ENCODE assay signal across 20 cellular contexts in genomic region chr1:153688283-153688682, GRCh38. TPM values are rescaled to one million over a fixed set of nuclear protein-coding genes. Genes with fewer than 3 reads are reported as not detected.
"Had no signal": no experiment of that assay in that cellular context is flagged by ENCODE, and none has a peak within 500 bp of the region (broad histone marks: within the 10 kb centered on the region; RNA-seq: fewer than 3 reads in every experiment).

No MANE protein-coding gene starts in this region.

- H3K36me3 Mint-ChIP-seq: activated naive CD8-positive, alpha-beta T cell; T-cell had no signal

- H3K27ac Mint-ChIP-seq: activated naive CD8-positive, alpha-beta T cell; activated T-cell treated with anti-CD3 and anti-CD28 coated beads, Interleukin-2, amount 50 U/mL, for 72 hours; T-cell had no signal

- H3K9me3 Mint-ChIP-seq: activated T-cell treated with anti-CD3 and anti-CD28 coated beads, Interleukin-2, amount 50 U/mL, for 72 hours; T-cell had no signal

- H3K9me3 ChIP-seq: prostate gland, right atrium auricular region, tibial nerve, uterus had no signal

- ATAC-seq: activated T-cell treated with anti-CD3 and anti-CD28 coated beads, Interleukin-2, amount 50 U/mL, for 72 hours; foreskin keratinocyte; stimulated activated naive CD8-positive, alpha-beta T cell treated with anti-CD3 and anti-CD28 coated beads, Interleukin-15, Interleukin-2, amounts not matched to agents 100 U/mL and 50 U/mL, for 24 hours; T-cell had no signal

- H3K27me3 ChIP-seq: cardiac muscle cell, right atrium auricular region, tibial nerve, uterus had no signal

- H3K36me3 ChIP-seq: cardiac muscle cell, prostate gland, uterus had no signal

- DNase-seq: activated CD4-positive, alpha-beta T cell treated with anti-CD3 and anti-CD28 coated beads, Interleukin-2, amount 50 U/mL, for 1 hour; activated CD8-positive, alpha-beta memory T cell treated with anti-CD3 and anti-CD28 coated beads for 24 hours; activated gamma-delta T cell; activated T-cell treated with anti-CD3 and anti-CD28 coated beads, Interleukin-2, amount 50 U/mL, for 72 hours; dorsolateral prefrontal cortex; foreskin keratinocyte; glutamatergic neuron; hypothalamus; islet precursor cell; stimulated activated CD4-positive, alpha-beta T cell treated with anti-CD3 and anti-CD28 coated beads, Interleukin-2, amount 100 ng/mL, for 24 hours; stimulated activated naive CD8-positive, alpha-beta T cell treated with anti-CD3 and anti-CD28 coated beads, Interleukin-15, Interleukin-2, amounts not matched to agents 100 U/mL and 50 U/mL, for 24 hours; T-cell; T-helper 9 cell; uterus had no signal

- H3K4me3 ChIP-seq: cardiac muscle cell, dorsolateral prefrontal cortex, prostate gland, right atrium auricular region, tibial nerve, uterus had no signal

- H3K27ac ChIP-seq: cardiac muscle cell, dorsolateral prefrontal cortex, foreskin keratinocyte, prostate gland, right atrium auricular region, tibial nerve, uterus had no signal

- H3K4me3 Mint-ChIP-seq: activated naive CD8-positive, alpha-beta T cell; activated T-cell treated with anti-CD3 and anti-CD28 coated beads, Interleukin-2, amount 50 U/mL, for 72 hours; T-cell had no signal

- H3K4me1 ChIP-seq: foreskin keratinocyte, prostate gland, right atrium auricular region, uterus had no signal

- H3K27me3 Mint-ChIP-seq: activated naive CD8-positive, alpha-beta T cell had no signal

RNA-seq across cellular contexts. Expression of gene NPR1, which starts 9.8 kb away (rescaled TPM):
- total RNA-seq: foreskin keratinocyte, myocyte had no signal
- polyA plus RNA-seq: foreskin keratinocyte had no signal
